16 cellular contexts compared by ENCODE assay signal in the genomic region with DNA sequence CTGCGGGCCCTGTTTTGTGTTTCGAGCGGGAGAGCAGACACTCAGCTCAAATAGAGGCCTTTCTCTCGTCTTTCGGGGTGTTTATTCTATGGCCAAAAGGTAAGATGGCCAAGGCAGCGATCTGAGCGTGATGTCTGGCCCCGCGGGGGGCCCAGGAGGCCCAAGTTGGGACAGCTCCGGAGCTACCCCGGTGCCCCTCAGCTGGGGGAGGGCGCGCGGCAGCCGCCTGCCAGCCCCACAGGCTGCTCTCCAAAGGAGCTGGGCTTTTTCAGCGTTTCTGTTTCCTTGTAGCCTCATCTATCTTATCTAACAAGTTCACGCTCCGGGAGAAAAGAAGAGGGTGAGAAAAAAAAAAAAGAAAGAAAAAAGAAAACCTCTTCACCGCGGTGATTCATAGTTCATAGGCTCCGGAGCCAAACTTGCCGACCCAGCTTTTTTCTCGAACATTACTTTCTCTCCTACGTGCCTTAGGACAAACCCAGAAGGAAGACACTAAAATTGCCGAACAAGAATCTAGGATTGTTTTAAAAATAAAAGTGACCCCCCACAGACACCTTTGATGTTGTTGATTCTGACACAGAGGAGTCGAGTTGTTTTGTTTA. TPM values are rescaled to one million over a fixed set of nuclear protein-coding genes. Genes with fewer than 3 reads are reported as not detected.
A peak's percentile ranks its signal among the peaks of the same experiment; 100 is the strongest.
DNase-seq lines count a peak whose midpoint lies in the region; ATAC-seq, FAIRE-seq and TF ChIP-seq lines count a peak whose summit lies in the region.
"Had no signal": no experiment of that assay in that cellular context is flagged by ENCODE, and none has a peak within 500 bp of the region (broad histone marks: within the 10 kb centered on the region; RNA-seq: fewer than 3 reads in every experiment).

No MANE protein-coding gene starts in this region.

- no peak overlapping the region for H2AK5ac ChIP-seq in mesenchymal stem cell (ENCODE audit: low read length, severe bottlenecking)

- POLR2A ChIA-PET in SK-N-SH (lab: Yijun Ruan, JAX): no interaction called here
- POLR2A ChIA-PET in GM12878 (lab: Charles Lee): interaction anchor here (0.9 kb wide), 1 partner anchor 23 kb away, joined by 5 read pairs; no protein-coding TSS in a partner anchor

- H3K4me3 ChIP-seq in SK-N-SH (ENCODE audit: low read depth in 2 of 2, low read length in 1 of 2) (no peak overlapping the region), GM12878 (0 out of 2 replicates have a peak overlapping the region, but pooled peaks have one; percentile 0), mesenchymal stem cell (ENCODE audit: insufficient read depth in 1 of 2, low read depth in 1 of 2, low read length in 2 of 2) (peak overlapping the region in 1 of 2 experiments; percentile 73), thymus (ENCODE audit: low read length) (peak overlapping the region; percentile 8)
- H3K4me3 ChIP-seq: tibial nerve had no signal

- H3K9me3 ChIP-seq in SK-N-SH: no peaks in the 10 kb centered on the region
- H3K9me3 ChIP-seq in GM12878 (replicated peaks; ENCODE audit: control insufficient read depth, insufficient read depth, low read length): no peaks in the 10 kb centered on the region
- no peaks in the 10 kb centered on the region for H3K9me3 ChIP-seq in mesenchymal stem cell (ENCODE audit: control insufficient read depth, low read length)
- no peaks in the 10 kb centered on the region for H3K9me3 ChIP-seq in thymus (ENCODE audit: control insufficient read depth)
- H3K9me3 ChIP-seq: tibial nerve had no signal

- H3K4me1 Mint-ChIP-seq in activated naive CD4-positive, alpha-beta T cell treated with anti-CD3 and anti-CD28 coated beads for 36 hours (ENCODE audit: low read depth): no peaks in the 10 kb centered on the region
- H3K4me1 Mint-ChIP-seq: activated B cell treated with CpG ODN at 0.5 μM for 24 hours had no signal

- WGBS in SK-N-SH (ENCODE audit: low lambda C conversion rate): 10% methylated on average over 26 of the region's 26 CpGs
- 17% methylated on average over 23 of the region's 26 CpGs for WGBS in GM12878 (ENCODE audit: insufficient coverage, insufficient replicate concordance, low lambda C conversion rate, missing lambda C conversion rate)
- under 1% methylated on average over 18 of the region's 26 CpGs for whole genome bisulfite sequencing in mesenchymal stem cell
- 4% methylated on average over 26 of the region's 26 CpGs for WGBS in thymus

- no peak overlapping the region for H3K4me3 Mint-ChIP-seq in activated naive CD4-positive, alpha-beta T cell treated with anti-CD3 and anti-CD28 coated beads for 36 hours
- H3K4me3 Mint-ChIP-seq: activated B cell treated with CpG ODN at 0.5 μM for 24 hours had no signal

- H3K9me3 Mint-ChIP-seq in activated naive CD4-positive, alpha-beta T cell treated with anti-CD3 and anti-CD28 coated beads for 36 hours: peaks cover 4% of the 10 kb centered on the region
- H3K9me3 Mint-ChIP-seq: activated B cell treated with CpG ODN at 0.5 μM for 24 hours had no signal

- peak overlapping the region; percentile 57; the same call in 1 of the 2 replicates for H3K4me2 ChIP-seq in SK-N-SH
- 0 out of 2 replicates have a peak overlapping the region, but pooled peaks have one; percentile 44 for H3K4me2 ChIP-seq in GM12878 (ENCODE audit: control insufficient read depth, insufficient read depth)
- peak overlapping the region; percentile 58 for H3K4me2 ChIP-seq in mesenchymal stem cell (ENCODE audit: low read length, poor library complexity, severe bottlenecking)

- no peaks in the 10 kb centered on the region for H4K20me1 ChIP-seq in SK-N-SH (ENCODE audit: insufficient read depth)
- no peaks in the 10 kb centered on the region for H4K20me1 ChIP-seq in GM12878 (ENCODE audit: control insufficient read depth, insufficient read depth)

- H2BK12ac ChIP-seq in mesenchymal stem cell (ENCODE audit: low read length in 2 of 2): no peak overlapping the region

- RAD21 ChIA-PET in GM12878 (lab: Charles Lee; ENCODE audit: unreplicated experiment): no interaction called here

- peaks cover 2% of the 10 kb centered on the region for H3F3A ChIP-seq in SK-N-SH (replicated peaks; ENCODE audit: insufficient read depth)

- no peak for ATAC-seq in SK-N-SH treated with all-trans-retinoic acid at 6 μM for 48 hours
- no peak for ATAC-seq in GM12878
- ATAC-seq: sciatic nerve had no signal

- peaks cover 83% of the 10 kb centered on the region for H3K27me3 Mint-ChIP-seq in activated naive CD4-positive, alpha-beta T cell treated with anti-CD3 and anti-CD28 coated beads for 36 hours (ENCODE audit: low read depth)

- no peaks in the 10 kb centered on the region for H3K36me3 ChIP-seq in SK-N-SH (replicated peaks in 1 of 2; ENCODE audit: control insufficient read depth in 1 of 2, insufficient read depth in 2 of 2, low read length in 1 of 2)
- H3K36me3 ChIP-seq in GM12878 (ENCODE audit: control insufficient read depth in 2 of 2, insufficient read depth in 2 of 2, low read length in 1 of 2): no peaks in the 10 kb centered on the region
- H3K36me3 ChIP-seq in mesenchymal stem cell (ENCODE audit: control insufficient read depth in 1 of 2, insufficient read depth in 2 of 2, low read depth in 1 of 2, low read length in 2 of 2): no peaks in the 10 kb centered on the region
- H3K36me3 ChIP-seq in thymus (ENCODE audit: control insufficient read depth, insufficient read depth): no peaks in the 10 kb centered on the region
- H3K36me3 ChIP-seq: tibial nerve had no signal

- H3K4ac ChIP-seq in mesenchymal stem cell (ENCODE audit: low read depth in 1 of 2, low read length in 2 of 2): no peak overlapping the region

- H3K9ac ChIP-seq in SK-N-SH: no peak overlapping the region
- H3K9ac ChIP-seq in GM12878 (ENCODE audit: control insufficient read depth, insufficient read depth, low read length): no peak overlapping the region
- H3K9ac ChIP-seq in mesenchymal stem cell (ENCODE audit: low read length): peak overlapping the region; percentile 53

- no peak overlapping the region for H3K27ac ChIP-seq in SK-N-SH (ENCODE audit: low read depth in 2 of 2, low read length in 1 of 2)
- no peak overlapping the region for H3K27ac ChIP-seq in GM12878 (ENCODE audit: control insufficient read depth, insufficient read depth)
- no peak overlapping the region for H3K27ac ChIP-seq in mesenchymal stem cell (ENCODE audit: low read length, poor library complexity, severe bottlenecking)
- H3K27ac ChIP-seq in thymus (ENCODE audit: low read depth): peak overlapping the region; percentile 33
- H3K27ac ChIP-seq: tibial nerve had no signal

- peaks cover 3% of the 10 kb centered on the region for H3K36me3 Mint-ChIP-seq in activated naive CD4-positive, alpha-beta T cell treated with anti-CD3 and anti-CD28 coated beads for 36 hours (ENCODE audit: low read depth)

- intact Hi-C loops in GM12878 (cut with micrococcal nuclease; ENCODE audit: unreplicated experiment): loop anchor here (10.0 kb wide), 1 partner anchor 1246 kb away; no protein-coding TSS in a partner anchor
- intact Hi-C loops in activated naive CD4-positive, alpha-beta T cell treated with anti-CD3 and anti-CD28 coated beads for 36 hours (cut with micrococcal nuclease): loop anchor here (5.0 to 10.0 kb wide), 2 partner anchors 1513 to 1686 kb away; no protein-coding TSS in a partner anchor

- no peak for TF ChIP-seq POLR2A in GM12878 (IDR thresholded peaks at IDR 0.05; ENCODE audit: low read depth, low read length)

- H3K4me1 ChIP-seq in SK-N-SH (ENCODE audit: control insufficient read depth in 1 of 2, insufficient read depth in 2 of 2, low read depth in 1 of 2, low read length in 1 of 2) (no peaks in the 10 kb centered on the region; a peak in 1 of 4 replicates), GM12878 (ENCODE audit: control insufficient read depth, insufficient read depth, low read length) (no peaks in the 10 kb centered on the region), mesenchymal stem cell (ENCODE audit: control insufficient read depth, insufficient read depth, low read depth, low read length) (peaks cover 9% of the 10 kb centered on the region), thymus (ENCODE audit: control insufficient read depth, insufficient read depth, low read length) (no peaks in the 10 kb centered on the region)

- TF ChIP-seq CTCF in SK-N-SH (IDR thresholded peaks at IDR 0.05) (no peak), GM12878 (IDR thresholded peaks at IDR 0.05 in 2 of 3, conservative IDR thresholded peaks at IDR 0.05 in 1 of 3; ENCODE audit: control insufficient read depth in 2 of 3, extremely low read depth in 1 of 3, insufficient read depth in 1 of 3, low read depth in 3 of 3, low read length in 3 of 3) (no peak)

- H4K8ac ChIP-seq in mesenchymal stem cell (ENCODE audit: low read length): no peak overlapping the region

- no peak overlapping the region for H2AFZ ChIP-seq in SK-N-SH (ENCODE audit: low read depth)
- H2AFZ ChIP-seq in GM12878 (ENCODE audit: control insufficient read depth, low read depth, low read length): no peak overlapping the region
- no peak overlapping the region for H2AFZ ChIP-seq in mesenchymal stem cell (ENCODE audit: low read depth, low read length)

- no peaks in the 10 kb centered on the region for H3K9me2 ChIP-seq in SK-N-SH

- TF ChIP-seq EP300 in SK-N-SH (IDR thresholded peaks at IDR 0.05; ENCODE audit: borderline replicate concordance in 1 of 2, low read depth in 1 of 2, low read length in 1 of 2) (no peak), GM12878 (IDR thresholded peaks at IDR 0.05; ENCODE audit: borderline replicate concordance in 1 of 2, control insufficient read depth in 1 of 2, low read depth in 2 of 2, low read length in 2 of 2) (no peak)

- no peak overlapping the region for H3K14ac ChIP-seq in mesenchymal stem cell (ENCODE audit: low read length in 2 of 2)

- no TSS peak for BruUV-seq in GM12878 (replicated peaks; lab: Mats Ljungman, UMichigan)

- SMC1A ChIA-PET in GM12878 (lab: Charles Lee; ENCODE audit: uncharacterized antibody, unreplicated experiment): no interaction called here

- peaks cover 94% of the 10 kb centered on the region for H3K27me3 ChIP-seq in SK-N-SH (ENCODE audit: insufficient read depth)
- peaks cover 0 to 14% of the 10 kb centered on the region in 2 experiments; a peak in 2 of 4 replicates for H3K27me3 ChIP-seq in GM12878 (replicated peaks in 1 of 2; ENCODE audit: control insufficient read depth in 2 of 2, insufficient read depth in 2 of 2, low read length in 1 of 2)
- peaks cover 86 to 99% of the 10 kb centered on the region in 2 experiments for H3K27me3 ChIP-seq in mesenchymal stem cell (ENCODE audit: control insufficient read depth in 1 of 2, insufficient read depth in 1 of 2, low read length in 2 of 2)
- peaks cover 67% of the 10 kb centered on the region for H3K27me3 ChIP-seq in thymus (ENCODE audit: control insufficient read depth, insufficient read depth)

- in situ Hi-C loops in GM12878 (cut with MboI): loop anchor here (5.0 to 25.0 kb wide), 3 partner anchors 453 to 1678 kb away; no protein-coding TSS in a partner anchor

- H2BK15ac ChIP-seq in mesenchymal stem cell (ENCODE audit: low read depth, poor library complexity, severe bottlenecking): no peak overlapping the region

- H3K27ac Mint-ChIP-seq in activated naive CD4-positive, alpha-beta T cell treated with anti-CD3 and anti-CD28 coated beads for 36 hours: no peak overlapping the region
- H3K27ac Mint-ChIP-seq: activated B cell treated with CpG ODN at 0.5 μM for 24 hours had no signal

- no peak overlapping the region for H2BK120ac ChIP-seq in mesenchymal stem cell (ENCODE audit: low read depth, low read length)

- no peaks in the 10 kb centered on the region for H3K79me1 ChIP-seq in mesenchymal stem cell (replicated peaks; ENCODE audit: low read length, poor library complexity, severe bottlenecking)

- H3K79me2 ChIP-seq in SK-N-SH (ENCODE audit: insufficient read depth) (no peaks in the 10 kb centered on the region), GM12878 (ENCODE audit: control insufficient read depth, insufficient read depth, low read length) (no peaks in the 10 kb centered on the region)

- TF ChIP-seq RAD21 in SK-N-SH (IDR thresholded peaks at IDR 0.05; ENCODE audit: low read length) (no peak), GM12878 (IDR thresholded peaks at IDR 0.05; ENCODE audit: insufficient read depth, low read depth, low read length) (no peak)

- no peak overlapping the region for H3K18ac ChIP-seq in mesenchymal stem cell (ENCODE audit: low read depth in 1 of 2, low read length in 2 of 2)

- CTCF ChIA-PET in SK-N-SH (lab: Yijun Ruan, JAX): no interaction called here
- CTCF ChIA-PET in GM12878 (lab: Yijun Ruan, JAX): no interaction called here
- CTCF ChIA-PET in activated naive CD4-positive, alpha-beta T cell treated with anti-CD3 and anti-CD28 coated beads for 36 hours (lab: Charles Lee): interaction anchor here (1.2 kb wide), 1 partner anchor 31 kb away, joined by 3 read pairs; no protein-coding TSS in a partner anchor

- no peak overlapping the region for H4K91ac ChIP-seq in mesenchymal stem cell (ENCODE audit: low read length)

- no peak for FAIRE-seq in GM12878 (lab: Jason Lieb, UNC)
- FAIRE-seq: endometrium, GM12891 had no signal

- H2BK5ac ChIP-seq in mesenchymal stem cell (ENCODE audit: low read depth, low read length, poor library complexity, severe bottlenecking): no peak overlapping the region

- no peak for DNase-seq in SK-N-SH
- no peak for DNase-seq in GM12878 (ENCODE audit: low read depth, low spot score)
- no peak for DNase-seq in mesenchymal stem cell
- no peak for DNase-seq in activated naive CD4-positive, alpha-beta T cell treated with anti-CD3 and anti-CD28 coated beads for 36 hours
- DNase-seq in stimulated activated CD4-positive, alpha-beta T cell treated with anti-CD3 and anti-CD28 coated beads, Interleukin-15, amount 100 ng/mL, for 24 hours: no peak
- DNase-seq in dedifferentiated amniotic fluid mesenchymal stem cell (ENCODE audit: extremely low spot score): no peak
- DNase-seq: 8988T, activated B cell treated with CpG ODN at 0.5 μM for 24 hours, NCI-H146, SHP77 treated with DMSO at 0.1 percent for 48 hours had no signal

- H3K23ac ChIP-seq in mesenchymal stem cell (ENCODE audit: low read length in 2 of 2): no peak overlapping the region

RNA-seq across cellular contexts. Expression of gene FOXG1, which starts 7.4 kb away (rescaled TPM):
- polyA plus RNA-seq in SK-N-SH (2012; rRNA removed): not detected in 2 replicates
- not detected in 2 replicates for polyA plus RNA-seq in SK-N-SH (2012; cell fraction: cytosol; rRNA removed)
- not detected in 2 replicates for polyA plus RNA-seq in SK-N-SH (2012; cell fraction: nucleus; rRNA removed)
- total RNA-seq in GM12878 (2013; cell fraction: nucleolus; rRNA removed): 0.06 and 0.12 TPM in 2 replicates
- 0.05 and 0.06 TPM in 2 replicates for total RNA-seq in GM12878 (2014; rRNA removed)
- total RNA-seq in GM12878 (2014; rRNA removed; fragmentation: Illumina TruSeq; extraction: Trizol): 0.04 and 0.05 TPM in 2 replicates
- 0.32 and 0.44 TPM in 2 replicates for total RNA-seq in GM12878 (2021)
- not detected for polyA plus RNA-seq in GM12878 (2011; ENCODE audit: low read depth)
- not detected in 2 replicates for polyA plus RNA-seq in GM12878 (2011; rRNA removed)
- polyA plus RNA-seq in GM12878 (2011; cell fraction: cytosol; rRNA removed): 0.02 TPM in 1 of 2 replicates, not detected in the other
- polyA plus RNA-seq in GM12878 (2011; cell fraction: nucleus; rRNA removed): 0.13 and 0.19 TPM in 2 replicates
- polyA plus RNA-seq in GM12878 (2012): 0.04 and 0.07 TPM in 2 replicates
- polyA plus RNA-seq in GM12878 (2014; fragmentation: Illumina TruSeq; extraction: Trizol): 0.07 TPM in 1 of 2 replicates, not detected in the other
- under 1 TPM; 0.05 to 0.13 TPM for polyA plus RNA-seq in GM12878 (2014; fragmentation: Nextera tagmentation; extraction: Ambion mirVana)
- 0.13 and 0.19 TPM in 2 replicates for polyA plus RNA-seq in GM12878 (2014; rRNA removed)
- under 1 TPM; 0.04 TPM for polyA plus RNA-seq in GM12878 (2016; fragmentation: Nextera tagmentation; extraction: Ambion mirVana)
- not detected in 2 replicates for polyA minus RNA-seq in GM12878 (2011; rRNA and poly(A)+ RNA removed)
- not detected in 2 replicates for polyA minus RNA-seq in GM12878 (2011; cell fraction: cytosol; rRNA and poly(A)+ RNA removed)
- polyA minus RNA-seq in GM12878 (2011; cell fraction: nucleus; rRNA and poly(A)+ RNA removed): not detected in 2 replicates
- not detected for polyA plus RNA-seq in mesenchymal stem cell (2013, experiment 1 of 2)
- not detected for polyA plus RNA-seq in mesenchymal stem cell (2013, experiment 2 of 2)
- 11.4 TPM for polyA plus RNA-seq in thymus
- total RNA-seq in activated naive CD4-positive, alpha-beta T cell treated with anti-CD3 and anti-CD28 coated beads for 36 hours: not detected
- total RNA-seq: activated B cell treated with CpG ODN at 0.5 μM for 24 hours, tibial nerve had no signal

Comparison
In these comparisons a context has a peak if more than half of its experiments do, and no peak if none do; other contexts are left out.
1. H3K4me3 ChIP-seq: peak in GM12878 (single experiment) and thymus (single experiment); none in SK-N-SH (0 of 2).
2. RNA of gene FOXG1, which starts 7.4 kb away (polyA plus RNA-seq): 11.4 TPM in thymus (single experiment); 0.02 to 0.19 TPM in GM12878 and not detected in SK-N-SH; every median in the first group is over 10 times any median in the second.
3. Peak in every context shown above with its lines, with median percentiles within 50 percentile points of each other: H3K4me2 ChIP-seq.